9 cellular contexts compared by ENCODE assay signal in the genomic region with DNA sequence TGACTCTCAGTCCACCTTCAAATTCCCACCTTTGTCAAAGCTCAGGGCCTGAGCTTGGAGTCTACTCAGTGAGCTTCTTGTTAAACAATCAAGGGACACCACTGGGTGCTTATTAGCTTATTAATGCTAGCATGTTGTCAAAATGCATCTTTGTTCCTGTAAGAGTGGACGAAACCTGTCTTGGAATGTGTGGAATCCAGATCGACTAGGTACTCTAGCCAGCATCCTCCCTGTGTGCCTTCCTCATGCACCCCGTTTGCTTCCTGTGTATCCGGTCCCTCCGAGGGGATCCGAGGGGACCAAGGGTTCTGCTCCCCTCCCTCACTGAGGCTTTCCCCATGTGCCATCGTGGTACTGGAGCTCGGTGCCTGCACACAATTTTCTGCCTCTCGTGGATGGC.
"Had no signal": no experiment of that assay in that cellular context is flagged by ENCODE, and none has a peak within 500 bp of the region (broad histone marks: within the 10 kb centered on the region; RNA-seq: fewer than 3 reads in every experiment).

No MANE protein-coding gene starts in this region.

- H3K4me3 ChIP-seq: GM23248, HAP-1, K562 had no signal

- H2AFZ ChIP-seq: GM23248 had no signal

- H3K27ac ChIP-seq: GM23248, HL-60, KMS-11 had no signal

- H3K9me3 Mint-ChIP-seq: HFFc6 had no signal

- H3K9me3 ChIP-seq: HAP-1 had no signal

- H3K27ac Mint-ChIP-seq: HFFc6 had no signal

- FAIRE-seq: HTR-8/SVneo, K562 had no signal

- H3K9ac ChIP-seq: GM23248, KMS-11 had no signal

- DNase-seq: GM23248, H7, HFFc6, IMR-90 had no signal

- H3K4me2 ChIP-seq: KMS-11 had no signal

- H3K36me3 ChIP-seq: HAP-1 had no signal

- H3K4me3 Mint-ChIP-seq: HFFc6 had no signal
